15 cellular contexts compared by ENCODE assay signal in the genomic region with DNA sequence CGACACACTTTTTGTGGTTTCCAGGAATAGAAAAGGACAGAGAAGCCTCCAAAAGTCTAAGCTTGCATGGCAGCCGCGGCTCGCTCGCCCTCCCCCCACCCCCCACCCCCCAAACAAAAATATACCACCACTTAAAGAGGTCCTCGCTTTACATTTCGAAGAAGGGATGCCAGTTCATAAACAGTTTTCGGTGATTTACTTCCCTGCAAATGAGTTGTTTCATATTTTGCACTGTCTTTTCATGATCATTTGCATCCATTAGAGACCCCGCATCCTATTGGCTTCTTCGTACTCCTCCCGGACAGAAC. TPM values are rescaled to one million over a fixed set of nuclear protein-coding genes. Genes with fewer than 3 reads are reported as not detected.
DNase-seq lines count a peak whose midpoint lies in the region; ATAC-seq and TF ChIP-seq lines count a peak whose summit lies in the region.
"Had no signal": no experiment of that assay in that cellular context is flagged by ENCODE, and none has a peak within 500 bp of the region (broad histone marks: within the 10 kb centered on the region; RNA-seq: fewer than 3 reads in every experiment).

No MANE protein-coding gene starts in this region.

- H3K4me1 Mint-ChIP-seq in neural crest cell = peaks cover 21% of the 10 kb centered on the region

- no peaks in the 10 kb centered on the region for H3K9me3 Mint-ChIP-seq in neural crest cell
- H3K9me3 Mint-ChIP-seq: HFFc6 had no signal

- H3K27ac Mint-ChIP-seq in neural crest cell (ENCODE audit: unreplicated experiment) = peak overlapping the region; percentile 19
- H3K27ac Mint-ChIP-seq: HFFc6 had no signal

- intact Hi-C loops in colonic mucosa (cut with DNase I) (loop anchor here (5.0 kb wide), 1 partner anchor 273 kb away; no protein-coding TSS in a partner anchor), ascending aorta (cut with DNase I) (loop anchor here (5.0 kb wide), 1 partner anchor 588 kb away; no protein-coding TSS in a partner anchor)

- H3K4me3 ChIP-seq in colonic mucosa (no peak overlapping the region), ascending aorta (peak overlapping the region in 1 of 2 donors; percentile 69)

- H3K36me3 Mint-ChIP-seq in neural crest cell (ENCODE audit: low read depth) = peaks cover 13% of the 10 kb centered on the region

- peaks cover 100% of the 10 kb centered on the region for H3K27me3 Mint-ChIP-seq in neural crest cell (ENCODE audit: low read depth)

- ATAC-seq in GM21360 (IDR thresholded peaks at IDR 0.05; ENCODE audit: unreplicated experiment) = no peak
- ATAC-seq: sciatic nerve had no signal

- H3K4me3 Mint-ChIP-seq in neural crest cell = peak overlapping the region; percentile 88
- H3K4me3 Mint-ChIP-seq: HFFc6 had no signal

- peaks cover 32% of the 10 kb centered on the region for H3K27me3 ChIP-seq in colonic mucosa
- peaks cover 27% of the 10 kb centered on the region for H3K27me3 ChIP-seq in ascending aorta

- DNase-seq in NCI-H1417 (lab: John Stamatoyannopoulos, UW) (peak in 2 of 3 experiments; percentile 25 to 60), NCI-H1417 treated with DMSO at 0.1 percent for 48 hours (lab: John Stamatoyannopoulos, UW) (no peak), HT-29 (ENCODE audit: low spot score) (peak; percentile 82), colonic mucosa (no peak), neural crest cell (ENCODE audit: low read depth, low spot score) (no peak), ascending aorta (ENCODE audit: low spot score in 2 of 2) (no peak), NCI-H2196 (lab: John Stamatoyannopoulos, UW; ENCODE audit: unreplicated experiment) (no peak)
- DNase-seq: 8988T; activated CD4-positive, alpha-beta T cell treated with anti-CD3 and anti-CD28 coated beads for 1 hour; HFFc6; NCI-H1048 had no signal

- H3K27ac ChIP-seq in colonic mucosa = no peak overlapping the region
- no peak overlapping the region for H3K27ac ChIP-seq in ascending aorta

- H3K4me1 ChIP-seq in colonic mucosa (peaks cover 13% of the 10 kb centered on the region), ascending aorta (peaks cover 10 to 22% of the 10 kb centered on the region in 2 donors)

- H3K9ac ChIP-seq in colonic mucosa (ENCODE audit: low read depth in 2 of 2, low read length in 2 of 2) = peak overlapping the region; percentile 36 to 57

- H3K36me3 ChIP-seq in colonic mucosa (no peaks in the 10 kb centered on the region), ascending aorta (no peaks in the 10 kb centered on the region)

- no peak for TF ChIP-seq CTCF in colonic mucosa (IDR thresholded peaks at IDR 0.05)
- TF ChIP-seq CTCF in neural crest cell (conservative IDR thresholded peaks at IDR 0.05) = no peak
- TF ChIP-seq CTCF in ascending aorta (IDR thresholded peaks at IDR 0.05) = no peak

- H3K9me3 ChIP-seq in colonic mucosa = no peaks in the 10 kb centered on the region
- no peaks in the 10 kb centered on the region for H3K9me3 ChIP-seq in ascending aorta

RNA-seq across cellular contexts. Expression of a gene that starts 0.2 kb away (rescaled TPM):
- 51.0 and 52.7 TPM in 2 replicates for total RNA-seq in HT-29 (2014; rRNA removed; shearing (Covaris generic))
- total RNA-seq in colonic mucosa = 1 to 10 TPM; 4.2 to 7.4 TPM
- total RNA-seq in neural crest cell = 19.7 and 22.9 TPM in 2 replicates
- total RNA-seq in ascending aorta = not detected
- total RNA-seq: bronchial epithelial cell, HFFc6, OCI-LY7 had no signal

RNA-seq across cellular contexts. Expression of a gene that starts 4.0 kb away (rescaled TPM):
- total RNA-seq in HT-29 (2014; rRNA removed; shearing (Covaris generic)) = 37.3 and 39.7 TPM in 2 replicates
- 10 to 100 TPM; 25.9 to 31.4 TPM for total RNA-seq in colonic mucosa
- 8.5 and 11.4 TPM in 2 replicates for total RNA-seq in neural crest cell
- 15.0 TPM for total RNA-seq in ascending aorta
- total RNA-seq: bronchial epithelial cell, HFFc6 had no signal

RNA-seq across cellular contexts. Expression of a gene that starts 10.1 kb away (rescaled TPM):
- 160 and 174 TPM in 2 replicates for total RNA-seq in HT-29 (2014; rRNA removed; shearing (Covaris generic))
- total RNA-seq in colonic mucosa (10 to 100 TPM; 30.0 to 71.0 TPM), neural crest cell (9.6 and 11.5 TPM in 2 replicates), ascending aorta (5.1 TPM)
- total RNA-seq: bronchial epithelial cell, HFFc6, OCI-LY7 had no signal

RNA-seq across cellular contexts. Expression of a gene that starts 11.3 kb away (rescaled TPM):
- 177 and 188 TPM in 2 replicates for total RNA-seq in HT-29 (2014; rRNA removed; shearing (Covaris generic))
- total RNA-seq in colonic mucosa (10 to 100 TPM; 37.1 to 73.9 TPM), neural crest cell (84.1 and 89.8 TPM in 2 replicates), ascending aorta (not detected)
- total RNA-seq: bronchial epithelial cell, HFFc6, OCI-LY7 had no signal

RNA-seq across cellular contexts. Expression of a gene that starts 21.3 kb away (rescaled TPM):
- total RNA-seq in HT-29 (2014; rRNA removed; shearing (Covaris generic)) = 7.5 and 8.2 TPM in 2 replicates
- total RNA-seq in colonic mucosa = 10 to 100 TPM; 11.0 to 22.7 TPM
- 2.3 and 2.6 TPM in 2 replicates for total RNA-seq in neural crest cell
- 0.53 TPM for total RNA-seq in ascending aorta
- total RNA-seq: bronchial epithelial cell, HFFc6, OCI-LY7 had no signal

Comparison
In these comparisons a context has a peak if more than half of its experiments do, and no peak if none do; other contexts are left out.
1. DNase-seq: peak in NCI-H1417 (2 of 3) and HT-29 (single experiment); none in NCI-H1417 treated with DMSO at 0.1 percent for 48 hours (single experiment), colonic mucosa (single experiment), neural crest cell (single experiment), ascending aorta (0 of 2) and NCI-H2196 (single experiment).